ENCODE assay signal across 8 cellular contexts in the genomic region with DNA sequence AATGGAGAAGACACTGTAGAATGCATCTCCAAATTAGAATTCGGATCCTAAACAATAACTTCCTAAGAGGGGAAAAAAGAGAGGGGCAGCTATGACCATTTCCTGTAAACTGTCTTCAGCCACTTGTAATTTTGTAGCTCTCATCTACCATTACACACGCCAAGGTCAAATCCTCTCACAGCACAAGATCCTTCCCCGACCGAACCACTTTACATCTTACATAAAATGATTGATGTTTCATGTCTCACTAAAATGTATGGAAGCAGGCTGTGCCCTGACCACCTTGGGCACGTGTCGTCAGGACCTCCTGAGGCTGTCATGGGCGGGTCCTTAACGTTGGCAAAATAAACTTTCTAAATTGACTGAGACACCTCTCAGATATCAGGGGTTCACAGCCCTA. TPM values are rescaled to one million over a fixed set of nuclear protein-coding genes. Genes with fewer than 3 reads are reported as not detected.
DNase-seq lines count a peak whose midpoint lies in the region; ATAC-seq and TF ChIP-seq lines count a peak whose summit lies in the region.

No MANE protein-coding gene starts in this region.

- no peaks in the 10 kb centered on the region for H3K36me3 ChIP-seq in left lung

- peak; percentile 0 for ATAC-seq in left lung
- peak; percentile 42 to 48 for ATAC-seq in stimulated activated naive B cell treated with anti-CD40 and anti-IgM and Interleukin-4, amounts not matched to agents 10 μg/mL and 1 μg/mL and 100 μg/mL, for 72 hours (replicated peaks)

- intact Hi-C loops in left lung (cut with DNase I), result no loop called here

- H3K36me3 Mint-ChIP-seq in stimulated activated naive B cell treated with anti-CD40 and anti-IgM and Interleukin-4, amounts not matched to agents 10 μg/mL and 1 μg/mL and 100 μg/mL, for 72 hours, result no peaks in the 10 kb centered on the region

- in situ Hi-C loops in astrocyte of the spinal cord (cut with HindIII; ENCODE audit: low sequenced_read_pairs), result no loop called here

- peak overlapping the region; percentile 74 to 81 for H3K27ac ChIP-seq in left lung

- no peaks in the 10 kb centered on the region for H3K9me3 ChIP-seq in left lung

- TF ChIP-seq CTCF in astrocyte of the spinal cord (IDR thresholded peaks at IDR 0.05; ENCODE audit: low read depth, low read length), result no peak
- no peak for TF ChIP-seq CTCF in left lung (IDR thresholded peaks at IDR 0.05)

- no peaks in the 10 kb centered on the region for H3K9me3 Mint-ChIP-seq in stimulated activated naive B cell treated with anti-CD40 and anti-IgM and Interleukin-4, amounts not matched to agents 10 μg/mL and 1 μg/mL and 100 μg/mL, for 72 hours

- DNase-seq in NK-92 treated with Interleukin-12 subunit alpha and Interleukin-12 subunit beta, amount 100 ng/mL, for 24 hours (lab: John Stamatoyannopoulos, UW), result peak; percentile 4
- DNase-seq in NK-92 (lab: John Stamatoyannopoulos, UW; ENCODE audit: unreplicated experiment) (no peak), HT1080 (ENCODE audit: low read depth) (peak; percentile 56), T follicular helper cell (ENCODE audit: low read depth) (peak; percentile 36), astrocyte of the spinal cord (ENCODE audit: low read depth, low spot score) (peak; percentile 62), left lung (no peak), NCI-H1048 (lab: John Stamatoyannopoulos, UW) (no peak)
- DNase-seq in stimulated activated naive B cell treated with anti-CD40 and anti-IgM and Interleukin-4, amounts not matched to agents 10 μg/mL and 1 μg/mL and 100 μg/mL, for 72 hours, result peak; percentile 50

- H3K27me3 ChIP-seq in left lung, result no peaks in the 10 kb centered on the region

- no peaks in the 10 kb centered on the region for H3K27me3 Mint-ChIP-seq in stimulated activated naive B cell treated with anti-CD40 and anti-IgM and Interleukin-4, amounts not matched to agents 10 μg/mL and 1 μg/mL and 100 μg/mL, for 72 hours

- H3K4me1 ChIP-seq in left lung, result peaks cover 5 to 10% of the 10 kb centered on the region in 2 donors

- H3K4me1 Mint-ChIP-seq in stimulated activated naive B cell treated with anti-CD40 and anti-IgM and Interleukin-4, amounts not matched to agents 10 μg/mL and 1 μg/mL and 100 μg/mL, for 72 hours, result peaks cover 8 to 10% of the 10 kb centered on the region in 2 donors

- H3K4me3 Mint-ChIP-seq in stimulated activated naive B cell treated with anti-CD40 and anti-IgM and Interleukin-4, amounts not matched to agents 10 μg/mL and 1 μg/mL and 100 μg/mL, for 72 hours, result peak overlapping the region; percentile 86 to 88

- H3K4me3 ChIP-seq in astrocyte of the spinal cord (ENCODE audit: low read depth, low read length) (peak overlapping the region; percentile 16), left lung (peak overlapping the region in 1 of 2 donors; percentile 9)

- peak overlapping the region; percentile 97 for H3K27ac Mint-ChIP-seq in stimulated activated naive B cell treated with anti-CD40 and anti-IgM and Interleukin-4, amounts not matched to agents 10 μg/mL and 1 μg/mL and 100 μg/mL, for 72 hours

RNA-seq across cellular contexts. Expression of a gene that starts 24.1 kb away (rescaled TPM):
- 15.5 and 19.9 TPM in 2 replicates for total RNA-seq in HT1080 (2014; rRNA removed; shearing (Covaris generic))
- polyA plus RNA-seq in HT1080 (2015; cell fraction: cytosol; rRNA removed), result 16.5 and 19.5 TPM in 2 replicates
- 9.6 and 11.9 TPM in 2 replicates for polyA plus RNA-seq in HT1080 (2015; cell fraction: nucleus; rRNA removed)
- 10 to 100 TPM; 22.8 to 25.8 TPM for total RNA-seq in left lung

Comparison
In these comparisons a context has a peak if more than half of its experiments do, and no peak if none do; other contexts are left out.
1. DNase-seq: peak in NK-92 treated with Interleukin-12 subunit alpha and Interleukin-12 subunit beta, amount 100 ng/mL, for 24 hours (single experiment), HT1080 (single experiment), T follicular helper cell (single experiment), astrocyte of the spinal cord (single experiment) and stimulated activated naive B cell treated with anti-CD40 and anti-IgM and Interleukin-4, amounts not matched to agents 10 μg/mL and 1 μg/mL and 100 μg/mL, for 72 hours (single experiment); none in NK-92 (single experiment), left lung (0 of 2) and NCI-H1048 (single experiment).